2 cellular contexts compared by ENCODE assay signal in genomic region chr12:7748774-7749296, GRCh38.
TF ChIP-seq lines count a peak whose summit lies in the region.

No MANE protein-coding gene starts in this region.

TF ChIP-seq in H1, 55 proteins besides CTCF, POLR2A, EP300 and RAD21:
- TF ChIP-seq NRF1 (IDR thresholded peaks at IDR 0.05; ENCODE audit: low read depth, low read length), result no peak
- no peak for TF ChIP-seq TEAD4 (IDR thresholded peaks at IDR 0.05; ENCODE audit: low read depth, low read length)
- TF ChIP-seq HDAC6 (IDR thresholded peaks at IDR 0.05; ENCODE audit: low read depth, low read length), result no peak
- TF ChIP-seq KDM5A (IDR thresholded peaks at IDR 0.05; ENCODE audit: low read length), result no peak
- no peak for TF ChIP-seq SRF (IDR thresholded peaks at IDR 0.05; ENCODE audit: low read depth, low read length)
- TF ChIP-seq POLR2AphosphoS5 (IDR thresholded peaks at IDR 0.05; ENCODE audit: low read depth, low read length), result no peak
- TF ChIP-seq SIX5 (IDR thresholded peaks at IDR 0.05; ENCODE audit: low read depth, low read length), result no peak
- TF ChIP-seq GABPA (IDR thresholded peaks at IDR 0.05; ENCODE audit: borderline replicate concordance, insufficient read depth, low read length), result no peak
- no peak for TF ChIP-seq RNF2 (IDR thresholded peaks at IDR 0.05; ENCODE audit: borderline replicate concordance, low read depth, low read length, missing control alignments, poor library complexity, severe bottlenecking)
- no peak for TF ChIP-seq GTF2F1 (IDR thresholded peaks at IDR 0.05; ENCODE audit: borderline replicate concordance, low read depth, low read length)
- TF ChIP-seq SAP30 (IDR thresholded peaks at IDR 0.05; ENCODE audit: insufficient read depth, insufficient replicate concordance, low read length), result no peak
- no peak for TF ChIP-seq KDM1A (IDR thresholded peaks at IDR 0.05; ENCODE audit: borderline replicate concordance, low read length)
- TF ChIP-seq YY1 (IDR thresholded peaks at IDR 0.05; ENCODE audit: low read depth, low read length), result no peak
- no peak for TF ChIP-seq MAFK (IDR thresholded peaks at IDR 0.05; ENCODE audit: low read depth, low read length)
- TF ChIP-seq PHF8 (conservative IDR thresholded peaks at IDR 0.05; ENCODE audit: low read depth, low read length), result no peak
- TF ChIP-seq TCF12 (IDR thresholded peaks at IDR 0.05; ENCODE audit: low read depth, low read length), result no peak

TF ChIP-seq in HEK293T, 16 proteins besides CTCF, POLR2A, EP300 and RAD21:
- TF ChIP-seq L3MBTL2 (conservative IDR thresholded peaks at IDR 0.05), result no peak
- TF ChIP-seq CTBP1 (IDR thresholded peaks at IDR 0.05; ENCODE audit: borderline replicate concordance), result no peak
- TF ChIP-seq SUZ12 (IDR thresholded peaks at IDR 0.05), result no peak
- TF ChIP-seq FOXA1 (IDR thresholded peaks at IDR 0.05), result no peak
- TF ChIP-seq NFRKB (IDR thresholded peaks at IDR 0.05), result no peak
- no peak for TF ChIP-seq LEF1 (IDR thresholded peaks at IDR 0.05; ENCODE audit: borderline replicate concordance)
- no peak for TF ChIP-seq ZNF384 (IDR thresholded peaks at IDR 0.05)
- TF ChIP-seq HDGF (IDR thresholded peaks at IDR 0.05; ENCODE audit: borderline replicate concordance), result no peak
- no peak for TF ChIP-seq FOXM1 (IDR thresholded peaks at IDR 0.05; ENCODE audit: borderline replicate concordance)
- no peak for TF ChIP-seq TARDBP (IDR thresholded peaks at IDR 0.05)
- TF ChIP-seq ELF4 (IDR thresholded peaks at IDR 0.05), result no peak
- no peak for TF ChIP-seq SP1 (IDR thresholded peaks at IDR 0.05)
- TF ChIP-seq ARNT (IDR thresholded peaks at IDR 0.05), result no peak
- TF ChIP-seq PKNOX1 (IDR thresholded peaks at IDR 0.05), result no peak
- TF ChIP-seq BHLHE40 (IDR thresholded peaks at IDR 0.05; ENCODE audit: borderline replicate concordance), result no peak
- TF ChIP-seq FOXK2 (IDR thresholded peaks at IDR 0.05), result no peak
